ENCODE assay signal across 1 cellular context in genomic region chr17:62717589-62718342, GRCh38.
TF ChIP-seq lines count a peak whose summit lies in the region.

No MANE protein-coding gene starts in this region.

TF ChIP-seq in K562, 482 proteins besides CTCF, POLR2A, EP300 and RAD21:
- TF ChIP-seq POLR2AphosphoS2 (IDR thresholded peaks at IDR 0.05; ENCODE audit: low read length), result no peak
- TF ChIP-seq TBL1XR1 (IDR thresholded peaks at IDR 0.05; ENCODE audit: low read length in 2 of 2), result no peak
- no peak for TF ChIP-seq STAT6 (CRISPR knock-in tag; IDR thresholded peaks at IDR 0.05)
- TF ChIP-seq FOXP4 (CRISPR knock-in tag; IDR thresholded peaks at IDR 0.05; ENCODE audit: borderline replicate concordance), result no peak
- no peak for TF ChIP-seq CREB3 (tag; conservative IDR thresholded peaks at IDR 0.05; ENCODE audit: low read depth)
- no peak for TF ChIP-seq CAMTA2 (CRISPR knock-in tag; conservative IDR thresholded peaks at IDR 0.05)
- no peak for TF ChIP-seq GTF2A2 (tag; IDR thresholded peaks at IDR 0.05)
- no peak for TF ChIP-seq MLX (CRISPR knock-in tag; conservative IDR thresholded peaks at IDR 0.05)
- TF ChIP-seq E4F1 (CRISPR knock-in tag; IDR thresholded peaks at IDR 0.05; ENCODE audit: borderline replicate concordance), result no peak
- no peak for TF ChIP-seq RBM15 (IDR thresholded peaks at IDR 0.05; ENCODE audit: insufficient read depth, low read length)
